8 cellular contexts compared by ENCODE assay signal in the genomic region with DNA sequence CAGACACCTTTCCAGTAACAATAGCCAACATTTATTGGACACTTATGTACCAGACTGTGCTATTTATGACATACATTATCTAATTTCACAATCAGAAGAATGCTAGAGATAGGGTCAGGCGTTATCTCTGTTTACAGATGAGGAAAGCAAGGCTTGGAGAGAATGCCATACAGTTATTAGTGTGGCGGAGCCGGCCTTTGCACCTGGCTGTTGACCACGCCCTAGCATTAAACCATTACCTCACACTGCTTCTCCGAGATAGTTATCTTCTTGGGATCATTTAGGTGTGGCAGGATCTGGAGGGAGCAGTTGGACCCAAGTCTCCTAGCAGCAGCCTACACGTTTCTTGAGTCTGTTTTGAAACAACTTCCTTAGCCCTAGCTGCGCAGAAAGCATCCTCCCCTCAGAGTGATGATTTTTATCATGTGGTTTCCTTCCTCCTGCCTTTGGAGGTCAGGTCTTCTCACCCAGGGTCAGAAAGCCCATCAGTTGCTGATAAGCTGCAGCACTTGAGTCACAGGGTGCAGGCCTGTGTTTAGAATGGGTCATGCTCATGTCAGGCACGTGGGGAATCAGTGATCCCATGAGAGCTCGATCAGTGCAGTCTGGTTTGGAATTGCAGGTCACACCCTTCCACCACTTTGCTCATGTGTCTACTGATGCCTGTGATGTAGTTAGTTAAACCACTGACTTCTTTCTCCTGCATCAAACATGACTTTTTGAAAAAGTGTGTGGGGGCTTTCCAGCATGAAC.
DNase-seq lines count a peak whose midpoint lies in the region; ATAC-seq and TF ChIP-seq lines count a peak whose summit lies in the region.

No MANE protein-coding gene starts in this region.

- 7 to 27% methylated on average over 9 of the region's 9 CpGs for WGBS in sigmoid colon, 2 donors

- intact Hi-C loops in sigmoid colon (cut with DNase I): no loop called here

- H3K27ac ChIP-seq in 22Rv1 (peak overlapping the region; percentile 38), KOPT-K1 (ENCODE audit: low read depth, low read length, poor library complexity, severe bottlenecking) (peak overlapping the region; percentile 93), sigmoid colon (peak overlapping the region in 3 of 4 donors; percentile 66 to 70 (median 66))

- DNase-seq in activated CD4-positive, alpha-beta T cell treated with anti-CD3 and anti-CD28 coated beads for 1 hour: peak; percentile 53
- DNase-seq in erythroblast (lab: John Stamatoyannopoulos, UW) (peak; percentile 12 to 17), sigmoid colon (no peak), middle frontal gyrus (ENCODE audit: extremely low spot score, low spot score) (no peak), ACHN (no peak)

- H3K27me3 ChIP-seq in sigmoid colon: no peaks in the 10 kb centered on the region

- no peak overlapping the region for H3K4me3 ChIP-seq in sigmoid colon

- H3K36me3 ChIP-seq in KOPT-K1 (ENCODE audit: insufficient read depth, low read length): peaks cover 13% of the 10 kb centered on the region; the same call in 1 of the 2 replicates
- H3K36me3 ChIP-seq in sigmoid colon: no peaks in the 10 kb centered on the region

- TF ChIP-seq EP300 in sigmoid colon (IDR thresholded peaks at IDR 0.05): no peak

- no peak for TF ChIP-seq POLR2A in erythroblast (IDR thresholded peaks at IDR 0.05; ENCODE audit: low read length)
- no peak for TF ChIP-seq POLR2A in sigmoid colon (IDR thresholded peaks at IDR 0.05)

- no peak for TF ChIP-seq CTCF in 22Rv1 (IDR thresholded peaks at IDR 0.05)
- TF ChIP-seq CTCF in sigmoid colon (IDR thresholded peaks at IDR 0.05): no peak

- ATAC-seq in GM19463 (IDR thresholded peaks at IDR 0.05; ENCODE audit: unreplicated experiment): peak; percentile 42

- H3K4me1 ChIP-seq in sigmoid colon: peaks cover 0 to 85% (median 81%) of the 10 kb centered on the region in 4 donors

- H3K9me3 ChIP-seq in KOPT-K1 (ENCODE audit: insufficient read depth, low read length, poor library complexity, severe bottlenecking) (no peaks in the 10 kb centered on the region), sigmoid colon (no peaks in the 10 kb centered on the region)

- in situ Hi-C loops in ACHN (cut with HindIII; ENCODE audit: low pct_ligation_motif_present, low pct_unique_long_range_greater_than_20kb, low sequenced_read_pairs): no loop called here

Comparison
In these comparisons a context has a peak if more than half of its experiments do, and no peak if none do; other contexts are left out.
1. H3K27ac ChIP-seq: peak in every context shown above with its lines; median percentile 93 in KOPT-K1; 66 in sigmoid colon; 38 in 22Rv1.
2. DNase-seq: peak in activated CD4-positive, alpha-beta T cell treated with anti-CD3 and anti-CD28 coated beads for 1 hour (single experiment) and erythroblast (2 of 2); none in sigmoid colon (single experiment), middle frontal gyrus (single experiment) and ACHN (single experiment).